Comparison of ENCODE assay signal across 32 cellular contexts in the genomic region with DNA sequence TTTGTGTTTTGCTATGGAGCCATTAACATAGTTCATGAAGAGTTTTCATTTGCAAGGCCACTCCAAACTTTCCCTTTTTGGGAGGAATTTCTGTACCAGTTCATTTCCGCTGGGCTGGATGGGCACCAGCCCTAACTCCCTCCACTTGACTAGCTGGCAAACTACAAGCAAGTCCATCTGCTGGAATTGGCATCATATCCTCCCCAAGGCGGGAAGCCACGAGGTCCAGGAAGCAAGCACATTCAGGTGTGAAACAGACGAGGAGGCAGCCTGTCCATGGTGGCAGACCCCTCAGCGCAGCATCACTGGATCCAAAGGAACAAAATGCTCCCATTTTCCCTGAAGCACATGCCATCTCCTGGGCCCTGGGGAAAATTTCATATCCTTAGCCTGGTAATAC.
"Had no signal": no experiment of that assay in that cellular context is flagged by ENCODE, and none has a peak within 500 bp of the region (broad histone marks: within the 10 kb centered on the region; RNA-seq: fewer than 3 reads in every experiment).

No MANE protein-coding gene starts in this region.

- H3K4me3 ChIP-seq: ascending aorta, breast epithelium, cardiac muscle cell, coronary artery, dorsolateral prefrontal cortex had no signal

- H3K9me3 ChIP-seq: ascending aorta, breast epithelium had no signal

- H3K36me3 Mint-ChIP-seq: activated CD4-positive, alpha-beta memory T cell treated with anti-CD3 and anti-CD28 coated beads for 36 hours had no signal

- DNase-seq: activated B cell treated with CpG ODN at 0.5 μM for 24 hours; activated CD4-positive, alpha-beta memory T cell treated with anti-CD3 and anti-CD28 coated beads for 36 hours; activated CD4-positive, alpha-beta T cell treated with anti-CD3 and anti-CD28 coated beads for 48 hours; activated CD8-positive, alpha-beta memory T cell treated with anti-CD3 and anti-CD28 coated beads, Interleukin-2, amount 10 ng/mL, durations not matched to agents 7 days and 5 days; activated CD8-positive, alpha-beta memory T cell treated with anti-CD3 and anti-CD28 coated beads, Interleukin-2, amount 50 U/mL, for 4 hours; activated CD8-positive, alpha-beta T cell treated with anti-CD3 and anti-CD28 coated beads, Interleukin-2, amount 10 ng/mL, durations not matched to agents 7 days and 5 days; activated effector memory CD4-positive, alpha-beta T cell treated with anti-CD3 and anti-CD28 coated beads, Interleukin-2, amount 50 U/mL, for 16 hours; activated naive CD4-positive, alpha-beta T cell treated with anti-CD3 and anti-CD28 coated beads for 36 hours; activated naive CD8-positive, alpha-beta T cell treated with anti-CD3 and anti-CD28 coated beads for 36 hours; activated T-cell treated with anti-CD3 and anti-CD28 coated beads, Interleukin-2, amount 50 U/mL, for 1 hour; activated T-cell treated with anti-CD3 and anti-CD28 coated beads, Interleukin-2, amount 50 U/mL, for 48 hours; effector memory CD4-positive, alpha-beta T cell; endodermal cell; foreskin fibroblast; head of caudate nucleus; T-helper 1 cell; T-helper 17 cell; T1000; WERI-Rb-1 had no signal

- H3K4me3 Mint-ChIP-seq: activated B cell treated with CpG ODN at 0.5 μM for 24 hours; activated CD4-positive, alpha-beta memory T cell treated with anti-CD3 and anti-CD28 coated beads for 36 hours; activated CD8-positive, alpha-beta memory T cell treated with anti-CD3 and anti-CD28 coated beads, Interleukin-2, amount 10 ng/mL, durations not matched to agents 7 days and 5 days; activated CD8-positive, alpha-beta T cell treated with anti-CD3 and anti-CD28 coated beads, Interleukin-2, amount 10 ng/mL, durations not matched to agents 7 days and 5 days; activated naive CD4-positive, alpha-beta T cell treated with anti-CD3 and anti-CD28 coated beads for 36 hours; activated naive CD8-positive, alpha-beta T cell treated with anti-CD3 and anti-CD28 coated beads for 36 hours; activated T-helper 1 cell treated with anti-CD3 and anti-CD28 coated beads, Interleukin-12 subunit alpha, Interleukin-12 subunit beta, Interleukin-2, Interleukin-4 antibody, amounts not matched to agents 30 ng/mL and 10 ng/mL and 1 ng/mL, durations not matched to agents 14 hours and 24 hours and 36 hours; brain; central memory CD8-positive, alpha-beta T cell; dendritic cell treated with granulocyte-macrophage colony-stimulating factor and Interleukin-4, amounts not matched to agents 40 ng/mL and 50 ng/mL, for 4 days; endodermal cell; T-helper 17 cell; T-helper 2 cell treated with Interferon-gamma antibody and Interleukin-4, amounts not matched to agents 5 μg/mL and 100 μg/mL, for 36 hours had no signal

- H3K27ac ChIP-seq: ascending aorta, breast epithelium, cardiac muscle cell, coronary artery, WERI-Rb-1 had no signal

- H3K27me3 Mint-ChIP-seq: activated B cell treated with CpG ODN at 0.5 μM for 24 hours; activated CD4-positive, alpha-beta memory T cell treated with anti-CD3 and anti-CD28 coated beads for 36 hours; activated CD8-positive, alpha-beta memory T cell treated with anti-CD3 and anti-CD28 coated beads, Interleukin-2, amount 10 ng/mL, durations not matched to agents 7 days and 5 days; activated naive CD8-positive, alpha-beta T cell treated with anti-CD3 and anti-CD28 coated beads for 36 hours; central memory CD8-positive, alpha-beta T cell; T-helper 17 cell had no signal

- H3K27ac Mint-ChIP-seq: activated B cell treated with CpG ODN at 0.5 μM for 24 hours; activated CD4-positive, alpha-beta memory T cell treated with anti-CD3 and anti-CD28 coated beads for 36 hours; activated CD8-positive, alpha-beta memory T cell treated with anti-CD3 and anti-CD28 coated beads, Interleukin-2, amount 10 ng/mL, durations not matched to agents 7 days and 5 days; activated CD8-positive, alpha-beta T cell treated with anti-CD3 and anti-CD28 coated beads, Interleukin-2, amount 10 ng/mL, durations not matched to agents 7 days and 5 days; activated naive CD4-positive, alpha-beta T cell treated with anti-CD3 and anti-CD28 coated beads for 36 hours; activated naive CD8-positive, alpha-beta T cell treated with anti-CD3 and anti-CD28 coated beads for 36 hours; activated T-helper 1 cell treated with anti-CD3 and anti-CD28 coated beads, Interleukin-12 subunit alpha, Interleukin-12 subunit beta, Interleukin-2, Interleukin-4 antibody, amounts not matched to agents 30 ng/mL and 10 ng/mL and 1 ng/mL, durations not matched to agents 14 hours and 24 hours and 36 hours; activated T-helper 2 cell treated with anti-CD3 and anti-CD28 coated beads, Interferon-gamma antibody, Interleukin-2, Interleukin-4, amounts not matched to agents 10 μg/mL and 5 μg/mL and 100 μg/mL, durations not matched to agents 14 hours and 24 hours and 36 hours; dendritic cell treated with granulocyte-macrophage colony-stimulating factor and Interleukin-4, amounts not matched to agents 40 ng/mL and 50 ng/mL, for 4 days; endodermal cell; T-helper 17 cell; T-helper 2 cell treated with Interferon-gamma antibody and Interleukin-4, amounts not matched to agents 5 μg/mL and 100 μg/mL, for 36 hours had no signal

- H3K27me3 ChIP-seq: ascending aorta, breast epithelium, cardiac muscle cell had no signal

- H3K9me3 Mint-ChIP-seq: activated T-helper 1 cell treated with anti-CD3 and anti-CD28 coated beads, Interleukin-12 subunit alpha, Interleukin-12 subunit beta, Interleukin-2, Interleukin-4 antibody, amounts not matched to agents 30 ng/mL and 10 ng/mL and 1 ng/mL, durations not matched to agents 14 hours and 24 hours and 36 hours; central memory CD8-positive, alpha-beta T cell; dendritic cell treated with granulocyte-macrophage colony-stimulating factor and Interleukin-4, amounts not matched to agents 40 ng/mL and 50 ng/mL, for 4 days; T-helper 2 cell treated with Interferon-gamma antibody and Interleukin-4, amounts not matched to agents 5 μg/mL and 100 μg/mL, for 36 hours had no signal

- ATAC-seq: activated CD4-positive, CD25-positive, alpha-beta regulatory T cell treated with anti-CD3 and anti-CD28 coated beads, Interleukin-2, amount 50 U/mL, for 24 hours; activated CD8-positive, alpha-beta memory T cell treated with anti-CD3 and anti-CD28 coated beads, Interleukin-2, amount 10 ng/mL, durations not matched to agents 7 days and 5 days; activated CD8-positive, alpha-beta T cell treated with anti-CD3 and anti-CD28 coated beads, Interleukin-2, amount 10 ng/mL, durations not matched to agents 7 days and 5 days; esophagus mucosa; T-helper 17 cell had no signal

- H3K36me3 ChIP-seq: ascending aorta, breast epithelium, WERI-Rb-1 had no signal
